1 cellular context compared by ENCODE assay signal in genomic region chr3:152328841-152329240, GRCh38.
TF ChIP-seq lines count a peak whose summit lies in the region.

No MANE protein-coding gene starts in this region.

TF ChIP-seq in HEK293, 187 proteins besides CTCF, POLR2A, EP300 and RAD21 (continued from another document):
- TF ChIP-seq, protein P1, sequence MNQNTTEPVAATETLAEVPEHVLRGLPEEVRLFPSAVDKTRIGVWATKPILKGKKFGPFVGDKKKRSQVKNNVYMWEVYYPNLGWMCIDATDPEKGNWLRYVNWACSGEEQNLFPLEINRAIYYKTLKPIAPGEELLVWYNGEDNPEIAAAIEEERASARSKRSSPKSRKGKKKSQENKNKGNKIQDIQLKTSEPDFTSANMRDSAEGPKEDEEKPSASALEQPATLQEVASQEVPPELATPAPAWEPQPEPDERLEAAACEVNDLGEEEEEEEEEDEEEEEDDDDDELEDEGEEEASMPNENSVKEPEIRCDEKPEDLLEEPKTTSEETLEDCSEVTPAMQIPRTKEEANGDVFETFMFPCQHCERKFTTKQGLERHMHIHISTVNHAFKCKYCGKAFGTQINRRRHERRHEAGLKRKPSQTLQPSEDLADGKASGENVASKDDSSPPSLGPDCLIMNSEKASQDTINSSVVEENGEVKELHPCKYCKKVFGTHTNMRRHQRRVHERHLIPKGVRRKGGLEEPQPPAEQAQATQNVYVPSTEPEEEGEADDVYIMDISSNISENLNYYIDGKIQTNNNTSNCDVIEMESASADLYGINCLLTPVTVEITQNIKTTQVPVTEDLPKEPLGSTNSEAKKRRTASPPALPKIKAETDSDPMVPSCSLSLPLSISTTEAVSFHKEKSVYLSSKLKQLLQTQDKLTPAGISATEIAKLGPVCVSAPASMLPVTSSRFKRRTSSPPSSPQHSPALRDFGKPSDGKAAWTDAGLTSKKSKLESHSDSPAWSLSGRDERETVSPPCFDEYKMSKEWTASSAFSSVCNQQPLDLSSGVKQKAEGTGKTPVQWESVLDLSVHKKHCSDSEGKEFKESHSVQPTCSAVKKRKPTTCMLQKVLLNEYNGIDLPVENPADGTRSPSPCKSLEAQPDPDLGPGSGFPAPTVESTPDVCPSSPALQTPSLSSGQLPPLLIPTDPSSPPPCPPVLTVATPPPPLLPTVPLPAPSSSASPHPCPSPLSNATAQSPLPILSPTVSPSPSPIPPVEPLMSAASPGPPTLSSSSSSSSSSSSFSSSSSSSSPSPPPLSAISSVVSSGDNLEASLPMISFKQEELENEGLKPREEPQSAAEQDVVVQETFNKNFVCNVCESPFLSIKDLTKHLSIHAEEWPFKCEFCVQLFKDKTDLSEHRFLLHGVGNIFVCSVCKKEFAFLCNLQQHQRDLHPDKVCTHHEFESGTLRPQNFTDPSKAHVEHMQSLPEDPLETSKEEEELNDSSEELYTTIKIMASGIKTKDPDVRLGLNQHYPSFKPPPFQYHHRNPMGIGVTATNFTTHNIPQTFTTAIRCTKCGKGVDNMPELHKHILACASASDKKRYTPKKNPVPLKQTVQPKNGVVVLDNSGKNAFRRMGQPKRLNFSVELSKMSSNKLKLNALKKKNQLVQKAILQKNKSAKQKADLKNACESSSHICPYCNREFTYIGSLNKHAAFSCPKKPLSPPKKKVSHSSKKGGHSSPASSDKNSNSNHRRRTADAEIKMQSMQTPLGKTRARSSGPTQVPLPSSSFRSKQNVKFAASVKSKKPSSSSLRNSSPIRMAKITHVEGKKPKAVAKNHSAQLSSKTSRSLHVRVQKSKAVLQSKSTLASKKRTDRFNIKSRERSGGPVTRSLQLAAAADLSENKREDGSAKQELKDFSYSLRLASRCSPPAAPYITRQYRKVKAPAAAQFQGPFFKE (tag by site-specific recombination; IDR thresholded peaks at IDR 0.05; ENCODE audit: borderline replicate concordance): no peak
- peak; percentile 61; the same call in 1 of the 2 replicates for TF ChIP-seq TCF7L2 (IDR thresholded peaks at IDR 0.05; ENCODE audit: borderline replicate concordance, low read depth, low read length)
- no peak for TF ChIP-seq ZNF366 (tag by site-specific recombination; conservative IDR thresholded peaks at IDR 0.05)
- peak; percentile 99 for TF ChIP-seq FEZF1 (tag by site-specific recombination; IDR thresholded peaks at IDR 0.05)
- TF ChIP-seq ZNF692 (tag by site-specific recombination; IDR thresholded peaks at IDR 0.05): 0 out of 2 replicates have a peak, but pooled peaks have one; percentile 16
- 0 out of 2 replicates have a peak, but pooled peaks have one; percentile 59 for TF ChIP-seq ZNF558 (tag by site-specific recombination; IDR thresholded peaks at IDR 0.05)
